In the genomic region with DNA sequence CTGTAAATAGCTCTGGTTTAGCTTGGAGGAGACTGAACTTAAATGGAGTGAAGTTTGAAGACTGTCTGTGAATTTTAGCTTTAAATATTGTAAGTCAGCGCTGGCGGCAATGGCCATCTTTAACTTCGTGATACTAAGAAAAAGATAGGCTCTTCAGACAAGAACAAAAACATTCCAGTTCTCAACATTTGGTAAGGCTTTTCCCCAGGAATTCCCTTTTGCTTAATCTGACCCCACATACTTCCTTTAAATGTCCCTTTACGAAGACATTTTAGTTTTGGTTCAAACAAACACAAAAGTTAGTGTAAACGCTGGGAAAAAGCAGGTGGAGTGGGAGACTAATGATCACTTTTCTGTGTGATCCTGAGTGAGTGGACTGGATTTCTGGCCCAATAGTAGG, we compare ENCODE assay signal across 18 cellular contexts.
DNase-seq lines count a peak whose midpoint lies in the region; ATAC-seq and TF ChIP-seq lines count a peak whose summit lies in the region.
"Had no signal": no experiment of that assay in that cellular context is flagged by ENCODE, and none has a peak within 500 bp of the region (broad histone marks: within the 10 kb centered on the region; RNA-seq: fewer than 3 reads in every experiment).

No MANE protein-coding gene starts in this region.

- DNase-seq in endodermal cell (no peak), neuronal stem cell (ENCODE audit: low spot score) (no peak), left lung (no peak)
- DNase-seq: activated CD8-positive, alpha-beta memory T cell treated with anti-CD3 and anti-CD28 coated beads for 24 hours; activated naive CD8-positive, alpha-beta T cell treated with anti-CD3 and anti-CD28 coated beads, Interleukin-2, amount 50 U/mL, for 24 hours; NCI-H1048; NCI-H2171; RPMI8226; sigmoid colon; stimulated activated CD4-positive, alpha-beta T cell treated with anti-CD3 and anti-CD28 coated beads, Interleukin-4, amount 100 ng/mL, for 24 hours; stimulated activated CD8-positive, alpha-beta memory T cell treated with anti-CD3 and anti-CD28 coated beads, Interleukin-4, amount 100 ng/mL, for 48 hours; T-cell had no signal

- peak overlapping the region; percentile 15 for H3K18ac ChIP-seq in neuronal stem cell (ENCODE audit: low read length)

- H2BK12ac ChIP-seq in neuronal stem cell (ENCODE audit: low read length): no peak overlapping the region

- H3K27ac ChIP-seq in C4-2B (peak overlapping the region; percentile 61), KOPT-K1 (ENCODE audit: low read depth, low read length, poor library complexity, severe bottlenecking) (peak overlapping the region; percentile 73), endodermal cell (ENCODE audit: low read depth, low read length) (no peak overlapping the region), neuronal stem cell (replicated peaks; ENCODE audit: low read length) (peak overlapping the region; percentile 55), left lung (no peak overlapping the region)

- H2BK15ac ChIP-seq in neuronal stem cell (ENCODE audit: low read length): no peak overlapping the region

- H3K14ac ChIP-seq in neuronal stem cell (ENCODE audit: low read length): no peak overlapping the region

- H3K9me3 Mint-ChIP-seq in endodermal cell: no peaks in the 10 kb centered on the region
- H3K9me3 Mint-ChIP-seq: activated naive CD8-positive, alpha-beta T cell treated with anti-CD3 and anti-CD28 coated beads, Interleukin-2, amount 50 U/mL, for 24 hours; T-cell had no signal

- H3K36me3 Mint-ChIP-seq in endodermal cell (ENCODE audit: low read depth): no peaks in the 10 kb centered on the region
- H3K36me3 Mint-ChIP-seq: T-cell had no signal

- H3K9ac ChIP-seq in endodermal cell (ENCODE audit: extremely low read depth, low read length, poor library complexity, severe bottlenecking): no peak overlapping the region
- no peak overlapping the region for H3K9ac ChIP-seq in neuronal stem cell (ENCODE audit: low read depth, low read length, poor library complexity)

- no peak for ATAC-seq in HG03442 (IDR thresholded peaks at IDR 0.05; ENCODE audit: unreplicated experiment)
- no peak for ATAC-seq in HG03432 (IDR thresholded peaks at IDR 0.05; ENCODE audit: unreplicated experiment)
- no peak for ATAC-seq in GM19463 (IDR thresholded peaks at IDR 0.05; ENCODE audit: unreplicated experiment)
- no peak for ATAC-seq in left lung
- ATAC-seq: activated naive CD8-positive, alpha-beta T cell treated with anti-CD3 and anti-CD28 coated beads, Interleukin-2, amount 50 U/mL, for 24 hours; T-cell had no signal

- H2AFZ ChIP-seq in neuronal stem cell (ENCODE audit: low read length): no peak overlapping the region

- no peak overlapping the region for H3K4ac ChIP-seq in neuronal stem cell (ENCODE audit: low read length)

- no peak for TF ChIP-seq CTCF in C4-2B (conservative IDR thresholded peaks at IDR 0.05)
- TF ChIP-seq CTCF in endodermal cell (conservative IDR thresholded peaks at IDR 0.05): no peak
- no peak for TF ChIP-seq CTCF in left lung (IDR thresholded peaks at IDR 0.05)

- H3K36me3 ChIP-seq in KOPT-K1 (ENCODE audit: insufficient read depth, low read length) (no peaks in the 10 kb centered on the region), endodermal cell (ENCODE audit: control insufficient read depth, insufficient read depth, low read length) (peaks cover under 1% of the 10 kb centered on the region), neuronal stem cell (replicated peaks in 1 of 2; ENCODE audit: control insufficient read depth in 2 of 2, insufficient read depth in 2 of 2, low read length in 2 of 2) (no peaks in the 10 kb centered on the region), left lung (no peaks in the 10 kb centered on the region)
- H3K36me3 ChIP-seq: HAP-1, sigmoid colon had no signal

- peaks cover 51% of the 10 kb centered on the region for H3K4me1 Mint-ChIP-seq in endodermal cell

- H3K4me3 ChIP-seq in endodermal cell (ENCODE audit: low read length) (no peak overlapping the region), neuronal stem cell (ENCODE audit: low read length in 2 of 2) (no peak overlapping the region), left lung (no peak overlapping the region)
- H3K4me3 ChIP-seq: HAP-1 had no signal

- no peak overlapping the region for H4K8ac ChIP-seq in neuronal stem cell (ENCODE audit: low read depth, low read length)

- no peak overlapping the region for H3K23ac ChIP-seq in neuronal stem cell (ENCODE audit: low read depth, low read length, poor library complexity)

- no peak overlapping the region for H3K4me2 ChIP-seq in neuronal stem cell (ENCODE audit: insufficient read depth, low read length, poor library complexity, severe bottlenecking)

- H3K4me1 ChIP-seq in endodermal cell (ENCODE audit: control insufficient read depth, insufficient read depth, low read length) (peaks cover 32% of the 10 kb centered on the region), neuronal stem cell (ENCODE audit: control insufficient read depth in 2 of 2, insufficient read depth in 1 of 2, low read depth in 1 of 2, low read length in 2 of 2) (peaks cover 30 to 48% of the 10 kb centered on the region in 2 donors), left lung (peaks cover 6 to 51% of the 10 kb centered on the region in 2 donors)

- no peaks in the 10 kb centered on the region for H3K27me3 Mint-ChIP-seq in endodermal cell (ENCODE audit: insufficient read depth)
- H3K27me3 Mint-ChIP-seq: T-cell had no signal

- intact Hi-C loops in left lung (cut with DNase I): no loop called here

- H3K27me3 ChIP-seq in endodermal cell (ENCODE audit: control insufficient read depth, insufficient read depth, low read length, poor library complexity, severe bottlenecking) (no peaks in the 10 kb centered on the region), neuronal stem cell (ENCODE audit: control insufficient read depth in 3 of 3, insufficient read depth in 3 of 3, low read depth in 1 of 3, low read length in 3 of 3) (no peaks in the 10 kb centered on the region), left lung (no peaks in the 10 kb centered on the region)
- H3K27me3 ChIP-seq: sigmoid colon had no signal

- H2BK5ac ChIP-seq in neuronal stem cell (ENCODE audit: low read length): no peak overlapping the region

- no peaks in the 10 kb centered on the region for H3K79me1 ChIP-seq in neuronal stem cell (ENCODE audit: low read depth, low read length)

- H4K91ac ChIP-seq in neuronal stem cell (ENCODE audit: low read depth, low read length, poor library complexity): no peak overlapping the region

- no peak overlapping the region for H2AK5ac ChIP-seq in neuronal stem cell (ENCODE audit: low read depth, low read length)

- H3K9me3 ChIP-seq in KOPT-K1 (ENCODE audit: insufficient read depth, low read length, poor library complexity, severe bottlenecking) (no peaks in the 10 kb centered on the region), endodermal cell (ENCODE audit: control insufficient read depth, low read length) (no peaks in the 10 kb centered on the region), neuronal stem cell (replicated peaks in 1 of 2; ENCODE audit: control insufficient read depth in 2 of 2, insufficient read depth in 1 of 2, low read depth in 1 of 2, low read length in 2 of 2) (no peaks in the 10 kb centered on the region), left lung (no peaks in the 10 kb centered on the region)
- H3K9me3 ChIP-seq: HAP-1, sigmoid colon had no signal

- WGBS in endodermal cell (ENCODE audit: insufficient coverage in 1 of 2, insufficient read length in 1 of 2), 2 experiments: 80 to 91% methylated on average over 4 to 5 of the region's 5 CpGs
- WGBS in neuronal stem cell (ENCODE audit: extremely low coverage in 2 of 2, insufficient read length in 2 of 2, insufficient replicate concordance in 1 of 2), 2 donors: no CpG with 5 or more reads among the region's 5 CpGs

- peak overlapping the region; percentile 29 for H3K4me3 Mint-ChIP-seq in endodermal cell
- H3K4me3 Mint-ChIP-seq: activated naive CD8-positive, alpha-beta T cell treated with anti-CD3 and anti-CD28 coated beads, Interleukin-2, amount 50 U/mL, for 24 hours had no signal

- peak overlapping the region; percentile 54 for H3K27ac Mint-ChIP-seq in endodermal cell
- H3K27ac Mint-ChIP-seq: activated naive CD8-positive, alpha-beta T cell treated with anti-CD3 and anti-CD28 coated beads, Interleukin-2, amount 50 U/mL, for 24 hours; T-cell had no signal

- H2BK120ac ChIP-seq in neuronal stem cell (ENCODE audit: low read depth, low read length): no peak overlapping the region

Comparison
In these comparisons a context has a peak if more than half of its experiments do, and no peak if none do; other contexts are left out.
1. H3K27ac ChIP-seq: peak in C4-2B (single experiment), KOPT-K1 (single experiment) and neuronal stem cell (single experiment); none in endodermal cell (single experiment) and left lung (0 of 2).